In genomic region chr10:131998050-131998844, GRCh38 we compare ENCODE assay signal across 14 cellular contexts. TPM values are rescaled to one million over a fixed set of nuclear protein-coding genes. Genes with fewer than 3 reads are reported as not detected.
A peak's percentile ranks its signal among the peaks of the same experiment; 100 is the strongest.
DNase-seq lines count a peak whose midpoint lies in the region; ATAC-seq and TF ChIP-seq lines count a peak whose summit lies in the region.
"Had no signal": no experiment of that assay in that cellular context is flagged by ENCODE, and none has a peak within 500 bp of the region (broad histone marks: within the 10 kb centered on the region; RNA-seq: fewer than 3 reads in every experiment).

No MANE protein-coding gene starts in this region.

- H3K4me2 ChIP-seq in mesendoderm (ENCODE audit: low read length): no peak overlapping the region

- peak overlapping the region; percentile 57 for H2AK5ac ChIP-seq in mesendoderm (ENCODE audit: low read length)

- H3K4ac ChIP-seq in mesendoderm (ENCODE audit: low read depth, low read length): peak overlapping the region; percentile 6

- POLR2A ChIA-PET in activated CD4-positive, alpha-beta T cell treated with anti-CD3 and anti-CD28 coated beads for 36 hours (lab: Charles Lee): no interaction called here

- peak overlapping the region; percentile 72 for H3K23ac ChIP-seq in mesendoderm (ENCODE audit: low read length)

- peaks cover 22% of the 10 kb centered on the region for H3K4me1 Mint-ChIP-seq in chondrocyte (ENCODE audit: low read depth)
- no peaks in the 10 kb centered on the region for H3K4me1 Mint-ChIP-seq in activated CD4-positive, alpha-beta T cell treated with anti-CD3 and anti-CD28 coated beads for 36 hours

- ATAC-seq in HG03354 (IDR thresholded peaks at IDR 0.05; ENCODE audit: poor library complexity, severe bottlenecking, unreplicated experiment): no peak
- no peak for ATAC-seq in left colon
- no peak for ATAC-seq in activated CD4-positive, alpha-beta T cell treated with anti-CD3 and anti-CD28 coated beads for 36 hours
- ATAC-seq in mucosa of descending colon: no peak
- ATAC-seq: HCT116 had no signal

- no peaks in the 10 kb centered on the region for H3K79me1 ChIP-seq in mesendoderm (ENCODE audit: low read length)

- no peak overlapping the region for H3K4me3 ChIP-seq in HUES48 (ENCODE audit: low read depth, low read length)
- H3K4me3 ChIP-seq in mesendoderm (ENCODE audit: low read length): no peak overlapping the region
- peak overlapping the region in 1 of 2 donors; percentile 47 for H3K4me3 ChIP-seq in stomach smooth muscle (ENCODE audit: low read length in 2 of 2)
- H3K4me3 ChIP-seq in mucosa of descending colon: no peak overlapping the region

- H3K9me3 ChIP-seq in HUES48 (ENCODE audit: control insufficient read depth, insufficient read depth, low read length) (no peaks in the 10 kb centered on the region), stomach smooth muscle (ENCODE audit: control insufficient read depth in 2 of 2, low read length in 2 of 2) (no peaks in the 10 kb centered on the region), mucosa of descending colon (no peaks in the 10 kb centered on the region)

- peak overlapping the region; percentile 30 for H2BK120ac ChIP-seq in mesendoderm (ENCODE audit: low read depth, low read length)

- H2BK5ac ChIP-seq in mesendoderm (ENCODE audit: low read length): peak overlapping the region; percentile 93

- CTCF ChIA-PET in activated CD4-positive, alpha-beta T cell treated with anti-CD3 and anti-CD28 coated beads for 36 hours (lab: Charles Lee): no interaction called here

- no peaks in the 10 kb centered on the region for H3K27me3 ChIP-seq in HUES48 (ENCODE audit: control insufficient read depth, insufficient read depth, low read length)
- no peaks in the 10 kb centered on the region for H3K27me3 ChIP-seq in mesendoderm (ENCODE audit: insufficient read depth, low read length, poor library complexity)
- no peaks in the 10 kb centered on the region for H3K27me3 ChIP-seq in stomach smooth muscle (ENCODE audit: control insufficient read depth in 1 of 2, insufficient read depth in 2 of 2, low read length in 2 of 2)

- no CpG with 5 or more reads among the region's 15 CpGs for WGBS in mesendoderm (ENCODE audit: extremely low coverage, insufficient coverage, low lambda C conversion rate)

- DNase-seq in chondrocyte (ENCODE audit: low spot score) (no peak), mesendoderm (no peak), left colon (no peak), mucosa of descending colon (no peak)
- no peak for DNase-seq in activated CD4-positive, alpha-beta T cell treated with anti-CD3 and anti-CD28 coated beads for 36 hours
- DNase-seq: activated CD4-positive, alpha-beta T cell treated with anti-CD3 and anti-CD28 coated beads for 48 hours; activated effector memory CD4-positive, alpha-beta T cell treated with Interleukin-2 at 50 U/mL for 16 hours; CD4-positive, alpha-beta T cell; glutamatergic neuron; NCI-H446 had no signal

- no peak overlapping the region for H4K8ac ChIP-seq in mesendoderm (ENCODE audit: low read depth, low read length)

- peak overlapping the region; percentile 26 for H3K4me3 Mint-ChIP-seq in chondrocyte (ENCODE audit: unreplicated experiment)
- H3K4me3 Mint-ChIP-seq in activated CD4-positive, alpha-beta T cell treated with anti-CD3 and anti-CD28 coated beads for 36 hours: no peak overlapping the region
- H3K4me3 Mint-ChIP-seq: CD4-positive, alpha-beta T cell had no signal

- H3K27ac ChIP-seq in HUES48 (ENCODE audit: low read depth, low read length): peak overlapping the region; percentile 77
- peak overlapping the region; percentile 91 for H3K27ac ChIP-seq in mesendoderm (ENCODE audit: low read depth, low read length)
- H3K27ac ChIP-seq in stomach smooth muscle (ENCODE audit: low read length): peak overlapping the region; percentile 73

- H3K4me1 ChIP-seq in HUES48 (ENCODE audit: control insufficient read depth, insufficient read depth, low read length) (peaks cover 26% of the 10 kb centered on the region), mesendoderm (ENCODE audit: control insufficient read depth, low read depth, low read length) (peaks cover 30% of the 10 kb centered on the region), stomach smooth muscle (ENCODE audit: control insufficient read depth, insufficient read depth, low read length) (peaks cover 23% of the 10 kb centered on the region), mucosa of descending colon (ENCODE audit: low read depth) (peaks cover 4% of the 10 kb centered on the region)

- intact Hi-C loops in left colon (cut with DNase I, micrococcal nuclease) (no loop called here), mucosa of descending colon (cut with DNase I, micrococcal nuclease) (no loop called here)
- intact Hi-C loops in activated CD4-positive, alpha-beta T cell treated with anti-CD3 and anti-CD28 coated beads for 36 hours (cut with DNase I, micrococcal nuclease): no loop called here

- no peaks in the 10 kb centered on the region for H3K36me3 Mint-ChIP-seq in chondrocyte (ENCODE audit: low read depth)
- H3K36me3 Mint-ChIP-seq in activated CD4-positive, alpha-beta T cell treated with anti-CD3 and anti-CD28 coated beads for 36 hours (ENCODE audit: low read depth): no peaks in the 10 kb centered on the region

- peak overlapping the region; percentile 65 for H3K27ac Mint-ChIP-seq in chondrocyte (ENCODE audit: unreplicated experiment)
- no peak overlapping the region for H3K27ac Mint-ChIP-seq in activated CD4-positive, alpha-beta T cell treated with anti-CD3 and anti-CD28 coated beads for 36 hours
- H3K27ac Mint-ChIP-seq: CD4-positive, alpha-beta T cell had no signal

- no peaks in the 10 kb centered on the region for H3K9me3 Mint-ChIP-seq in chondrocyte (ENCODE audit: low read depth)
- no peaks in the 10 kb centered on the region for H3K9me3 Mint-ChIP-seq in activated CD4-positive, alpha-beta T cell treated with anti-CD3 and anti-CD28 coated beads for 36 hours (ENCODE audit: low read depth)
- H3K9me3 Mint-ChIP-seq: CD4-positive, alpha-beta T cell had no signal

- no peak for TF ChIP-seq CTCF in chondrocyte (IDR thresholded peaks at IDR 0.05)
- no peak for TF ChIP-seq CTCF in mucosa of descending colon (IDR thresholded peaks at IDR 0.05)

- H2BK15ac ChIP-seq in mesendoderm (replicated peaks; ENCODE audit: low read depth): no peak overlapping the region

- H3K56ac ChIP-seq in mesendoderm (ENCODE audit: low read length): peak overlapping the region; percentile 74

- H3K36me3 ChIP-seq in HUES48 (ENCODE audit: control insufficient read depth, insufficient read depth, low read length) (no peaks in the 10 kb centered on the region), mesendoderm (ENCODE audit: control insufficient read depth, insufficient read depth, low read length) (no peaks in the 10 kb centered on the region), stomach smooth muscle (ENCODE audit: control insufficient read depth in 2 of 2, insufficient read depth in 2 of 2, low read length in 2 of 2) (no peaks in the 10 kb centered on the region), mucosa of descending colon (ENCODE audit: low read depth) (no peaks in the 10 kb centered on the region)

- no peaks in the 10 kb centered on the region for H3K79me2 ChIP-seq in mesendoderm (ENCODE audit: control insufficient read depth, insufficient read depth, low read length)

- H3K18ac ChIP-seq in mesendoderm (ENCODE audit: low read length): peak overlapping the region; percentile 98

- H3K9ac ChIP-seq in HUES48 (ENCODE audit: low read depth, low read length) (no peak overlapping the region), mesendoderm (ENCODE audit: low read length) (peak overlapping the region; percentile 39), stomach smooth muscle (ENCODE audit: low read length in 2 of 2) (no peak overlapping the region)

- H3K27me3 Mint-ChIP-seq in chondrocyte (ENCODE audit: low read depth): peaks cover 3% of the 10 kb centered on the region
- H3K27me3 Mint-ChIP-seq in activated CD4-positive, alpha-beta T cell treated with anti-CD3 and anti-CD28 coated beads for 36 hours: no peaks in the 10 kb centered on the region
- H3K27me3 Mint-ChIP-seq: CD4-positive, alpha-beta T cell had no signal

- H4K5ac ChIP-seq in mesendoderm (ENCODE audit: low read length): peak overlapping the region; percentile 72

RNA-seq across cellular contexts. Expression of gene BNIP3, which starts 16.5 kb away (rescaled TPM):
- 31.0 to 97.4 TPM (median 88.9 TPM) in 3 replicates for total RNA-seq in chondrocyte
- polyA plus RNA-seq in mesendoderm (2013, experiment 1 of 2): 10.7 TPM
- 10.4 TPM for polyA plus RNA-seq in mesendoderm (2013, experiment 2 of 2)
- total RNA-seq in left colon: 1 to 10 TPM; 4.7 to 9.4 TPM
- 100 to 1,000 TPM; 200 to 256 TPM for total RNA-seq in activated CD4-positive, alpha-beta T cell treated with anti-CD3 and anti-CD28 coated beads for 36 hours
- total RNA-seq in mucosa of descending colon: 10 to 100 TPM in 1 of 3 donors, 1 to 10 TPM in 2; 2.5 to 25.8 (median 5.6) TPM
